Comparison of ENCODE assay signal across 8 cellular contexts in the genomic region with DNA sequence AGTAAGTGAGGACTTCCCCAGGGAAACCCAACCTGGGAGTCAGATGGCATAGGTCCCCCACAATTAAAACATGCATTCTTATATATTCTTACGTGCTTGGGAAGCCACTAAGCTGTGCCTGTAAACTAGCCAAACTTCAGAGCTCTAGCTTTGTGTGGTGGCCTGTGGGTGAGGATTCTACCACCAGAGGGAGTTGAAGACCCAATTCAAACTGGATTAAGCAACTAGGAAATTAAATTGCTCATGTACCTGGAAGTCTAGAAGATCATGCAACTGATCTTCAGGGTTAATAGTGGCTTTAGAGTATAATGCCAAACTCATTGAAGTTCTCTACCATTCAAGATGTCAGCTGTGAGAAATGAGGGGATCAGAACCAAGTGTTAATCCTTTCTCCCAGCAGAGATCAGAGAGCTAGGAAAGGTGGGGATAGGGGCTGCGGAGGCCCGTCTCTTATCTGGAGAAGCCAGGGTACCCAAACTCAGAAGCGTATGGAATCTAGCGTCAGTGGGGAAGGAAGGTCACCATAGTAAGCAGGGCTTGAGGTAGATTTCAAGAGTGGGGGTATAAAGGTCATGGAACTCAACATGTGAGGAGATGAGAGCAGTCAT. TPM values are rescaled to one million over a fixed set of nuclear protein-coding genes. Genes with fewer than 3 reads are reported as not detected.
DNase-seq lines count a peak whose midpoint lies in the region; ATAC-seq and TF ChIP-seq lines count a peak whose summit lies in the region.

No MANE protein-coding gene starts in this region.

- no TSS peak for BruUV-seq in Panc1 (replicated peaks; lab: Mats Ljungman, UMichigan)

- no peaks in the 10 kb centered on the region for H3K4me1 Mint-ChIP-seq in activated naive CD4-positive, alpha-beta T cell treated with anti-CD3 and anti-CD28 coated beads, Interleukin-2, amount 10 ng/mL, durations not matched to agents 7 days and 5 days
- H3K4me1 Mint-ChIP-seq in activated CD4-positive, alpha-beta memory T cell treated with anti-CD3 and anti-CD28 coated beads, Interleukin-2, amount 10 ng/mL, durations not matched to agents 7 days and 5 days, result no peaks in the 10 kb centered on the region

- H3K27ac Mint-ChIP-seq in activated naive CD4-positive, alpha-beta T cell treated with anti-CD3 and anti-CD28 coated beads, Interleukin-2, amount 10 ng/mL, durations not matched to agents 7 days and 5 days, result no peak overlapping the region
- H3K27ac Mint-ChIP-seq in activated CD4-positive, alpha-beta memory T cell treated with anti-CD3 and anti-CD28 coated beads, Interleukin-2, amount 10 ng/mL, durations not matched to agents 7 days and 5 days, result no peak overlapping the region

- in situ Hi-C loops in Panc1 (cut with HindIII; ENCODE audit: low pct_unique_long_range_greater_than_20kb, low sequenced_read_pairs), result no loop called here

- no peak overlapping the region for H3K27ac ChIP-seq in Panc1 (ENCODE audit: low read length)

- POLR2A ChIA-PET in Panc1 (lab: Charles Lee), result interaction anchor here (0.5 kb wide), 1 partner anchor 445 kb away, joined by 4 read pairs; no protein-coding TSS in a partner anchor
- POLR2A ChIA-PET in activated CD4-positive, alpha-beta memory T cell treated with anti-CD3 and anti-CD28 coated beads, Interleukin-2, amount 10 ng/mL, durations not matched to agents 7 days and 5 days (lab: Charles Lee), result no interaction called here

- H3K4me3 ChIP-seq in Panc1 (ENCODE audit: low read depth in 2 of 2, low read length in 2 of 2), result no peak overlapping the region

- intact Hi-C loops in Panc1 (cut with micrococcal nuclease; ENCODE audit: unreplicated experiment), result loop anchor here (1.0 kb wide), 1 partner anchor 53 kb away; no protein-coding TSS in a partner anchor

- DNase-seq in DMS153 (lab: John Stamatoyannopoulos, UW), result peak; percentile 45
- DNase-seq in Panc1 (ENCODE audit: low read depth, low spot score), result peak; percentile 27
- DNase-seq in fibroblast of peridontal ligament (ENCODE audit: extremely low read depth), result peak; percentile 56
- DNase-seq in pulmonary artery endothelial cell (ENCODE audit: low read depth, low spot score), result peak; percentile 8
- no peak for DNase-seq in activated naive CD4-positive, alpha-beta T cell treated with anti-CD3 and anti-CD28 coated beads, Interleukin-2, amount 10 ng/mL, durations not matched to agents 7 days and 5 days
- no peak for DNase-seq in activated CD4-positive, alpha-beta memory T cell treated with anti-CD3 and anti-CD28 coated beads, Interleukin-2, amount 10 ng/mL, durations not matched to agents 7 days and 5 days

- no peaks in the 10 kb centered on the region for H3K27me3 ChIP-seq in Panc1 (ENCODE audit: control insufficient read depth, insufficient read depth, low read length)

- ATAC-seq in HG02885 (IDR thresholded peaks at IDR 0.05; ENCODE audit: poor library complexity, unreplicated experiment) (peak; percentile 52), Panc1 (peak; percentile 90), GM18873 (IDR thresholded peaks at IDR 0.05; ENCODE audit: low FRiP score, unreplicated experiment) (no peak)

- no peak overlapping the region for H3K4me3 Mint-ChIP-seq in activated naive CD4-positive, alpha-beta T cell treated with anti-CD3 and anti-CD28 coated beads, Interleukin-2, amount 10 ng/mL, durations not matched to agents 7 days and 5 days
- H3K4me3 Mint-ChIP-seq in activated CD4-positive, alpha-beta memory T cell treated with anti-CD3 and anti-CD28 coated beads, Interleukin-2, amount 10 ng/mL, durations not matched to agents 7 days and 5 days, result no peak overlapping the region

- TF ChIP-seq CTCF in Panc1 (IDR thresholded peaks at IDR 0.05), result peak; percentile 76

- H3K4me1 ChIP-seq in Panc1 (ENCODE audit: control insufficient read depth, insufficient read depth, low read length), result no peaks in the 10 kb centered on the region

- no peaks in the 10 kb centered on the region for H3K9me3 Mint-ChIP-seq in activated naive CD4-positive, alpha-beta T cell treated with anti-CD3 and anti-CD28 coated beads, Interleukin-2, amount 10 ng/mL, durations not matched to agents 7 days and 5 days
- no peaks in the 10 kb centered on the region for H3K9me3 Mint-ChIP-seq in activated CD4-positive, alpha-beta memory T cell treated with anti-CD3 and anti-CD28 coated beads, Interleukin-2, amount 10 ng/mL, durations not matched to agents 7 days and 5 days

- CTCF ChIA-PET in Panc1 (lab: Charles Lee), result interaction anchor here (0.6 to 1.3 kb wide), 2 partner anchors 53 to 110 kb away, joined by 3 to 4 read pairs; no protein-coding TSS in a partner anchor
- CTCF ChIA-PET in activated naive CD4-positive, alpha-beta T cell treated with anti-CD3 and anti-CD28 coated beads, Interleukin-2, amount 10 ng/mL, durations not matched to agents 7 days and 5 days (lab: Charles Lee), result no interaction called here
- CTCF ChIA-PET in activated CD4-positive, alpha-beta memory T cell treated with anti-CD3 and anti-CD28 coated beads, Interleukin-2, amount 10 ng/mL, durations not matched to agents 7 days and 5 days (lab: Charles Lee), result no interaction called here

- H3K36me3 Mint-ChIP-seq in activated naive CD4-positive, alpha-beta T cell treated with anti-CD3 and anti-CD28 coated beads, Interleukin-2, amount 10 ng/mL, durations not matched to agents 7 days and 5 days, result no peaks in the 10 kb centered on the region
- no peaks in the 10 kb centered on the region for H3K36me3 Mint-ChIP-seq in activated CD4-positive, alpha-beta memory T cell treated with anti-CD3 and anti-CD28 coated beads, Interleukin-2, amount 10 ng/mL, durations not matched to agents 7 days and 5 days (ENCODE audit: low read depth)

- no peaks in the 10 kb centered on the region for H3K27me3 Mint-ChIP-seq in activated naive CD4-positive, alpha-beta T cell treated with anti-CD3 and anti-CD28 coated beads, Interleukin-2, amount 10 ng/mL, durations not matched to agents 7 days and 5 days
- no peaks in the 10 kb centered on the region for H3K27me3 Mint-ChIP-seq in activated CD4-positive, alpha-beta memory T cell treated with anti-CD3 and anti-CD28 coated beads, Interleukin-2, amount 10 ng/mL, durations not matched to agents 7 days and 5 days

- no peaks in the 10 kb centered on the region for H3K9me3 ChIP-seq in Panc1 (ENCODE audit: control insufficient read depth, insufficient read depth, low read depth, low read length)

- H3K36me3 ChIP-seq in Panc1 (ENCODE audit: control insufficient read depth, insufficient read depth, low read length), result no peaks in the 10 kb centered on the region

RNA-seq across cellular contexts. Expression of a gene that starts 53.2 kb away (rescaled TPM):
- total RNA-seq in Panc1 (2021; ENCODE audit: unreplicated experiment) (0.05 TPM), pulmonary artery endothelial cell (16.2 and 29.1 TPM in 2 replicates)
- 0.07 TPM for polyA plus RNA-seq in Panc1 (2012; ENCODE audit: insufficient read length)
- total RNA-seq in activated CD4-positive, alpha-beta memory T cell treated with anti-CD3 and anti-CD28 coated beads, Interleukin-2, amount 10 ng/mL, durations not matched to agents 7 days and 5 days, result not detected

Comparison
In these comparisons a context has a peak if more than half of its experiments do, and no peak if none do; other contexts are left out.
1. DNase-seq: peak in DMS153 (single experiment), Panc1 (single experiment), fibroblast of peridontal ligament (single experiment) and pulmonary artery endothelial cell (single experiment); none in activated naive CD4-positive, alpha-beta T cell treated with anti-CD3 and anti-CD28 coated beads, Interleukin-2, amount 10 ng/mL, durations not matched to agents 7 days and 5 days (single experiment) and activated CD4-positive, alpha-beta memory T cell treated with anti-CD3 and anti-CD28 coated beads, Interleukin-2, amount 10 ng/mL, durations not matched to agents 7 days and 5 days (single experiment).
2. RNA of a gene that starts 53.2 kb away (total RNA-seq): 16.2 to 29.1 TPM in pulmonary artery endothelial cell; 0.05 TPM in Panc1 (single experiment) and not detected in activated CD4-positive, alpha-beta memory T cell treated with anti-CD3 and anti-CD28 coated beads, Interleukin-2, amount 10 ng/mL, durations not matched to agents 7 days and 5 days; every median in the first group is over 10 times any median in the second.